In genomic region chr20:58245931-58246330, GRCh38 we compare ENCODE assay signal across 25 cellular contexts. TPM values are rescaled to one million over a fixed set of nuclear protein-coding genes. Genes with fewer than 3 reads are reported as not detected.
A peak's percentile ranks its signal among the peaks of the same experiment; 100 is the strongest.
DNase-seq lines count a peak whose midpoint lies in the region; ATAC-seq, FAIRE-seq and TF ChIP-seq lines count a peak whose summit lies in the region.
"Had no signal": no experiment of that assay in that cellular context is flagged by ENCODE, and none has a peak within 500 bp of the region (broad histone marks: within the 10 kb centered on the region; RNA-seq: fewer than 3 reads in every experiment).

No MANE protein-coding gene starts in this region.

- peaks cover 10% of the 10 kb centered on the region for H3K4me1 Mint-ChIP-seq in osteocyte (ENCODE audit: unreplicated experiment)
- H3K4me1 Mint-ChIP-seq: CD14-positive monocyte; CD4-positive, alpha-beta memory T cell; CD8-positive, alpha-beta memory T cell had no signal

- CTCF ChIA-PET in HepG2 (lab: Yijun Ruan, JAX; ENCODE audit: low intra/inter-chr PET ratio, low total read pairs) = interaction anchor here (4.5 kb wide), 1 partner anchor 202 kb away, joined by 43 read pairs; no protein-coding TSS in a partner anchor

- H3K4me3 Mint-ChIP-seq in osteocyte (ENCODE audit: unreplicated experiment) = no peak overlapping the region
- H3K4me3 Mint-ChIP-seq: CD14-positive monocyte; CD4-positive, alpha-beta memory T cell; CD4-positive, CD25-positive, alpha-beta regulatory T cell; CD8-positive, alpha-beta memory T cell had no signal

- peaks cover 22% of the 10 kb centered on the region for H3K36me3 Mint-ChIP-seq in osteocyte (ENCODE audit: unreplicated experiment)

- no peak overlapping the region for H3K27ac Mint-ChIP-seq in osteocyte (ENCODE audit: unreplicated experiment)
- H3K27ac Mint-ChIP-seq: CD4-positive, CD25-positive, alpha-beta regulatory T cell had no signal

- no peaks in the 10 kb centered on the region for H3K27me3 Mint-ChIP-seq in osteocyte (ENCODE audit: unreplicated experiment)
- H3K27me3 Mint-ChIP-seq: CD4-positive, alpha-beta memory T cell; CD4-positive, CD25-positive, alpha-beta regulatory T cell; CD8-positive, alpha-beta memory T cell had no signal

- no peak overlapping the region for H3K4me2 ChIP-seq in HepG2 (ENCODE audit: low read depth, low read length)
- H3K4me2 ChIP-seq: BLaER1 had no signal

- no TSS peak for BruUV-seq in HepG2 (replicated peaks; lab: Mats Ljungman, UMichigan)

- H3K79me2 ChIP-seq in HepG2 (ENCODE audit: insufficient read depth, low read length) = no peaks in the 10 kb centered on the region

- H3K9me3 Mint-ChIP-seq in osteocyte (ENCODE audit: unreplicated experiment) = no peaks in the 10 kb centered on the region
- H3K9me3 Mint-ChIP-seq: CD14-positive monocyte; CD4-positive, alpha-beta memory T cell; CD4-positive, CD25-positive, alpha-beta regulatory T cell; CD8-positive, alpha-beta memory T cell had no signal

- H3K27ac ChIP-seq in HepG2 (ENCODE audit: extremely low read length, insufficient read depth, low read length) (no peak overlapping the region), right lobe of liver (no peak overlapping the region), RWPE2 (ENCODE audit: poor library complexity, severe bottlenecking) (no peak overlapping the region), esophagus muscularis mucosa (replicated peaks in 1 of 4) (no peak overlapping the region)
- H3K27ac ChIP-seq: BLaER1 had no signal

- H3K9me3 ChIP-seq in HepG2 (ENCODE audit: low read length) (no peaks in the 10 kb centered on the region), right lobe of liver (no peaks in the 10 kb centered on the region), RWPE2 (ENCODE audit: severe bottlenecking) (no peaks in the 10 kb centered on the region), esophagus muscularis mucosa (no peaks in the 10 kb centered on the region)
- H3K9me3 ChIP-seq: BE2C, BLaER1 had no signal

- TF ChIP-seq CTCF in HepG2 (CRISPR knock-in tag; IDR thresholded peaks at IDR 0.05) (no peak), right lobe of liver (IDR thresholded peaks at IDR 0.05) (no peak), RWPE2 (IDR thresholded peaks at IDR 0.05; ENCODE audit: poor library complexity, severe bottlenecking) (no peak), esophagus muscularis mucosa (IDR thresholded peaks at IDR 0.05) (no peak), osteocyte (IDR thresholded peaks at IDR 0.05) (no peak)

- in situ Hi-C loops in HepG2 (cut with HindIII; ENCODE audit: extremely low pct_ligation_motif_present, low pct_unique_long_range_greater_than_20kb) = loop anchor here (5.0 to 10.0 kb wide), 2 partner anchors 201 to 409 kb away; partner anchors contain the start of gene STX16

- POLR2A ChIA-PET in HepG2 (lab: Yijun Ruan, JAX) = interaction anchor here (0.6 kb wide), 1 partner anchor 126 kb away, joined by 3 read pairs; no protein-coding TSS in a partner anchor

- H3K9ac ChIP-seq in HepG2 (ENCODE audit: insufficient read depth, low read depth, low read length) = no peak overlapping the region
- H3K9ac ChIP-seq: BLaER1 had no signal

- FAIRE-seq in HepG2 (lab: Jason Lieb, UNC) = no peak
- FAIRE-seq: A204.1, GM12878, GM12892, GM18507 had no signal

- H4K20me1 ChIP-seq in HepG2 (ENCODE audit: insufficient read depth, low read length) = no peaks in the 10 kb centered on the region
- H4K20me1 ChIP-seq: BLaER1 had no signal

- H3K4me1 ChIP-seq in HepG2 (ENCODE audit: insufficient read depth, low read length) = no peaks in the 10 kb centered on the region
- no peaks in the 10 kb centered on the region for H3K4me1 ChIP-seq in right lobe of liver
- H3K4me1 ChIP-seq in RWPE2 (ENCODE audit: insufficient read depth, poor library complexity, severe bottlenecking) = no peaks in the 10 kb centered on the region
- H3K4me1 ChIP-seq in esophagus muscularis mucosa = no peaks in the 10 kb centered on the region
- H3K4me1 ChIP-seq: BE2C, BLaER1 had no signal

- intact Hi-C loops in HepG2 (cut with micrococcal nuclease; ENCODE audit: unreplicated experiment) (loop anchor here (1.0 to 5.0 kb wide), 3 partner anchors 141 to 591 kb away; partner anchors contain the start of gene VAPB), right lobe of liver (cut with DNase I) (loop anchor here in 1 of 2 donors (10.0 kb wide), 1 partner anchor 209 kb away; no protein-coding TSS in a partner anchor), esophagus muscularis mucosa (cut with DNase I) (no loop called here)

- TF ChIP-seq POLR2A in HepG2 (IDR thresholded peaks at IDR 0.05; ENCODE audit: insufficient read depth in 1 of 2, low read depth in 2 of 2, low read length in 2 of 2) (no peak), right lobe of liver (IDR thresholded peaks at IDR 0.05) (no peak), esophagus muscularis mucosa (IDR thresholded peaks at IDR 0.05; ENCODE audit: low read depth) (no peak)

- DNase-seq in HepG2 (ENCODE audit: low spot score) (no peak), right lobe of liver (no peak), RWPE2 (ENCODE audit: low spot score) (peak; percentile 75), esophagus muscularis mucosa (ENCODE audit: extremely low spot score) (peak; percentile 74), osteocyte (ENCODE audit: extremely low spot score, unreplicated experiment) (peak; percentile 68)
- no peak for DNase-seq in activated CD4-positive, alpha-beta T cell treated with anti-CD3 and anti-CD28 coated beads, Interleukin-2, amount 50 U/mL, for 4 hours
- DNase-seq in stimulated activated naive CD8-positive, alpha-beta T cell treated with anti-CD3 and anti-CD28 coated beads, Interleukin-15, Interleukin-2, amounts not matched to agents 100 U/mL and 50 U/mL, for 24 hours = no peak
- DNase-seq: 8988T; C1 segment of cervical spinal cord; CD4-positive, alpha-beta memory T cell; CD4-positive, CD25-positive, alpha-beta regulatory T cell; CD8-positive, alpha-beta memory T cell; COR-L47; DMS79 treated with DMSO at 0.1 percent for 48 hours; GDM1 had no signal

- ATAC-seq in HepG2 (no peak), right lobe of liver (no peak), RWPE2 (ENCODE audit: low read depth) (no peak), GM19395 (IDR thresholded peaks at IDR 0.05; ENCODE audit: unreplicated experiment) (no peak)
- ATAC-seq in stimulated activated naive CD8-positive, alpha-beta T cell treated with anti-CD3 and anti-CD28 coated beads, Interleukin-15, Interleukin-2, amounts not matched to agents 100 U/mL and 50 U/mL, for 24 hours = no peak
- ATAC-seq: GM12878 had no signal

- H3K4me3 ChIP-seq in HepG2 (replicated peaks in 1 of 3; ENCODE audit: insufficient read depth in 1 of 3, low read depth in 2 of 3, low read length in 3 of 3) (no peak overlapping the region), right lobe of liver (no peak overlapping the region), RWPE2 (ENCODE audit: severe bottlenecking) (no peak overlapping the region), esophagus muscularis mucosa (no peak overlapping the region)
- H3K4me3 ChIP-seq: BLaER1, GM12878 had no signal

- no peak overlapping the region for H2AFZ ChIP-seq in HepG2 (ENCODE audit: low read length)

- 81% methylated on average over 8 of the region's 8 CpGs for WGBS in HepG2 (ENCODE audit: low lambda C conversion rate)
- 80% methylated on average over 1 of the region's 8 CpGs for WGBS in right lobe of liver (ENCODE audit: insufficient coverage, low coverage, low lambda C conversion rate, missing lambda C conversion rate)
- 94% methylated on average over 8 of the region's 8 CpGs for WGBS in esophagus muscularis mucosa

- no peaks in the 10 kb centered on the region for H3K36me3 ChIP-seq in HepG2 (replicated peaks in 1 of 2; ENCODE audit: control insufficient read depth in 1 of 2, insufficient read depth in 2 of 2, low read length in 2 of 2)
- peaks cover 0 to 25% (median 2%) of the 10 kb centered on the region in 4 donors for H3K36me3 ChIP-seq in right lobe of liver
- peaks cover 81% of the 10 kb centered on the region for H3K36me3 ChIP-seq in RWPE2 (ENCODE audit: low read depth)
- H3K36me3 ChIP-seq in esophagus muscularis mucosa = peaks cover 24 to 79% (median 68%) of the 10 kb centered on the region in 4 donors

- H3K27me3 ChIP-seq in HepG2 (ENCODE audit: control insufficient read depth in 1 of 2, insufficient read depth in 2 of 2, low read length in 2 of 2) (no peaks in the 10 kb centered on the region), right lobe of liver (no peaks in the 10 kb centered on the region), RWPE2 (ENCODE audit: insufficient read depth, poor library complexity, severe bottlenecking) (no peaks in the 10 kb centered on the region), esophagus muscularis mucosa (no peaks in the 10 kb centered on the region)
- H3K27me3 ChIP-seq: BE2C, BLaER1 had no signal

- no peak for TF ChIP-seq EP300 in HepG2 (IDR thresholded peaks at IDR 0.05; ENCODE audit: low read depth in 2 of 2, low read length in 2 of 2)
- TF ChIP-seq EP300 in HepG2 (CRISPR knock-in tag; IDR thresholded peaks at IDR 0.05; ENCODE audit: borderline replicate concordance) = no peak
- TF ChIP-seq EP300 in esophagus muscularis mucosa (IDR thresholded peaks at IDR 0.05) = no peak

- TF ChIP-seq RAD21 in HepG2 (CRISPR knock-in tag; IDR thresholded peaks at IDR 0.05) = no peak

TF ChIP-seq in HepG2, 621 proteins besides CTCF, POLR2A, EP300 and RAD21 (continues in another document):
- TF ChIP-seq HDAC1 (CRISPR knock-in tag; IDR thresholded peaks at IDR 0.05) = no peak

RNA-seq across cellular contexts. Expression of gene ANKRD60, which starts 17.5 kb away (rescaled TPM):
- total RNA-seq in HepG2 (2016; rRNA removed; fragmentation: Illumina TruSeq; extraction: Trizol) (not detected in 2 replicates), right lobe of liver (not detected), esophagus muscularis mucosa (not detected), osteocyte (not detected in 2 replicates)
- total RNA-seq in HepG2 (2016; cell fraction: cytosol; rRNA removed; fragmentation: Illumina TruSeq; extraction: Trizol; ENCODE audit: low read depth) = not detected in 2 replicates
- not detected in 2 replicates for total RNA-seq in HepG2 (2016; cell fraction: insoluble cytoplasmic fraction; rRNA removed; fragmentation: Illumina TruSeq; extraction: Trizol)
- not detected in 2 replicates for total RNA-seq in HepG2 (2016; cell fraction: membrane; rRNA removed; fragmentation: Illumina TruSeq; extraction: Trizol)
- total RNA-seq in HepG2 (2016; cell fraction: nucleus; rRNA removed; fragmentation: Illumina TruSeq; extraction: Trizol) = not detected in 2 replicates
- polyA plus RNA-seq in HepG2 (2011; rRNA removed) = not detected in 2 replicates
- not detected in 2 replicates for polyA plus RNA-seq in HepG2 (2011; cell fraction: cytosol; rRNA removed)
- not detected in 2 replicates for polyA plus RNA-seq in HepG2 (2011; cell fraction: nucleus; rRNA removed)
- polyA plus RNA-seq in HepG2 (2012) = not detected in 2 replicates
- not detected in 2 replicates for polyA plus RNA-seq in HepG2 (2016; cell fraction: cytosol; fragmentation: Illumina TruSeq; extraction: Trizol; ENCODE audit: low read depth)
- polyA plus RNA-seq in HepG2 (2016; cell fraction: insoluble cytoplasmic fraction; fragmentation: Illumina TruSeq; extraction: Trizol; ENCODE audit: low read depth) = not detected in 2 replicates
- not detected in 2 replicates for polyA plus RNA-seq in HepG2 (2016; cell fraction: membrane; fragmentation: Illumina TruSeq; extraction: Trizol; ENCODE audit: low read depth)
- polyA plus RNA-seq in HepG2 (2016; cell fraction: nucleus; fragmentation: Illumina TruSeq; extraction: Trizol; ENCODE audit: insufficient read depth, low read depth) = not detected in 2 replicates
- not detected in 2 replicates for polyA minus RNA-seq in HepG2 (2011; rRNA and poly(A)+ RNA removed; ENCODE audit: low replicate concordance)
- polyA minus RNA-seq in HepG2 (2011; cell fraction: cytosol; rRNA and poly(A)+ RNA removed) = not detected in 2 replicates
- not detected in 2 replicates for polyA minus RNA-seq in HepG2 (2011; cell fraction: nucleus; rRNA and poly(A)+ RNA removed)
- total RNA-seq: A673; CD4-positive, alpha-beta memory T cell; CD4-positive, CD25-positive, alpha-beta regulatory T cell; CD8-positive, alpha-beta memory T cell; GM12878 had no signal
- polyA plus RNA-seq: AG04450; CD14-positive monocyte; CD4-positive, alpha-beta memory T cell; CD4-positive, CD25-positive, alpha-beta regulatory T cell; CD8-positive, alpha-beta memory T cell; GM12878 had no signal

Comparison
In these comparisons a context has a peak if more than half of its experiments do, and no peak if none do; other contexts are left out.
1. DNase-seq: peak in RWPE2 (single experiment), esophagus muscularis mucosa (single experiment) and osteocyte (single experiment); none in HepG2 (single experiment), right lobe of liver (0 of 3), activated CD4-positive, alpha-beta T cell treated with anti-CD3 and anti-CD28 coated beads, Interleukin-2, amount 50 U/mL, for 4 hours (0 of 2) and stimulated activated naive CD8-positive, alpha-beta T cell treated with anti-CD3 and anti-CD28 coated beads, Interleukin-15, Interleukin-2, amounts not matched to agents 100 U/mL and 50 U/mL, for 24 hours (single experiment).